1 cellular context compared by ENCODE assay signal in genomic region chr2:38076710-38077430, GRCh38.
A peak's percentile ranks its signal among the peaks of the same experiment; 100 is the strongest.
TF ChIP-seq lines count a peak whose summit lies in the region.

No MANE protein-coding gene starts in this region.

TF ChIP-seq in GM12878, 131 proteins besides CTCF, POLR2A, EP300 and RAD21 (continued from another document and continues in another):
- TF ChIP-seq IRF3 (IDR thresholded peaks at IDR 0.05) = no peak
- no peak for TF ChIP-seq IRF5 (IDR thresholded peaks at IDR 0.05; ENCODE audit: borderline replicate concordance)
- peak; percentile 97 for TF ChIP-seq TCF3 (IDR thresholded peaks at IDR 0.05; ENCODE audit: borderline replicate concordance, insufficient read depth, low read depth, low read length)
- no peak for TF ChIP-seq STAT1 (conservative IDR thresholded peaks at IDR 0.05)
- peak; percentile 99 for TF ChIP-seq BCL11A (IDR thresholded peaks at IDR 0.05; ENCODE audit: low read depth, low read length)
- no peak for TF ChIP-seq SKIL (IDR thresholded peaks at IDR 0.05; ENCODE audit: low read depth, poor library complexity, severe bottlenecking)
- TF ChIP-seq BACH1 (IDR thresholded peaks at IDR 0.05; ENCODE audit: borderline replicate concordance) = peak; percentile 72
- TF ChIP-seq PAX5 (IDR thresholded peaks at IDR 0.05; ENCODE audit: borderline replicate concordance, low read depth, low read length) = peak; percentile 97
- TF ChIP-seq KAT2A (conservative IDR thresholded peaks at IDR 0.05; ENCODE audit: control insufficient read depth, low read depth, low read length) = no peak
- peak; percentile 22; the same call in 1 of the 2 replicates for TF ChIP-seq ZBED1 (IDR thresholded peaks at IDR 0.05; ENCODE audit: borderline replicate concordance)
- TF ChIP-seq CREM (IDR thresholded peaks at IDR 0.05; ENCODE audit: low read depth) = peak; percentile 85
- peak; percentile 97 for TF ChIP-seq TCF12 (IDR thresholded peaks at IDR 0.05; ENCODE audit: low read depth, low read length)
- peak; percentile 55 for TF ChIP-seq PKNOX1 (IDR thresholded peaks at IDR 0.05)
- TF ChIP-seq PBX3 (IDR thresholded peaks at IDR 0.05; ENCODE audit: insufficient replicate concordance, low read depth, low read length) = peak; percentile 32
- no peak for TF ChIP-seq ZZZ3 (IDR thresholded peaks at IDR 0.05; ENCODE audit: control insufficient read depth, insufficient read length, low read depth)
- TF ChIP-seq ZBTB4 (CRISPR knock-in tag; IDR thresholded peaks at IDR 0.05) = no peak
- peak; percentile 92 for TF ChIP-seq SP1 (IDR thresholded peaks at IDR 0.05; ENCODE audit: low read depth, low read length)
- TF ChIP-seq SREBF2 (IDR thresholded peaks at IDR 0.05; ENCODE audit: low read length) = no peak
- TF ChIP-seq YY1 (IDR thresholded peaks at IDR 0.05; ENCODE audit: low read depth, low read length) = peak; percentile 69
- peak; percentile 51 for TF ChIP-seq CBFB (IDR thresholded peaks at IDR 0.05; ENCODE audit: low read depth)
- TF ChIP-seq SIN3A (IDR thresholded peaks at IDR 0.05; ENCODE audit: low read depth, low read length) = no peak
- TF ChIP-seq FOXK2 (IDR thresholded peaks at IDR 0.05) = no peak
- TF ChIP-seq TARDBP (IDR thresholded peaks at IDR 0.05; ENCODE audit: borderline replicate concordance) = peak; percentile 51; the same call in 1 of the 2 replicates
- no peak for TF ChIP-seq USF1 (IDR thresholded peaks at IDR 0.05; ENCODE audit: borderline replicate concordance, extremely low read length, insufficient read depth, low read depth, low read length)
- TF ChIP-seq SREBF1 (IDR thresholded peaks at IDR 0.05; ENCODE audit: low read length) = no peak
- TF ChIP-seq KLF5 (IDR thresholded peaks at IDR 0.05; ENCODE audit: partially characterized antibody) = peak; percentile 59
- peak; percentile 82 for TF ChIP-seq HDAC6 (IDR thresholded peaks at IDR 0.05; ENCODE audit: unreplicated experiment)
- peak; percentile 62 for TF ChIP-seq BCL3 (IDR thresholded peaks at IDR 0.05; ENCODE audit: borderline replicate concordance, insufficient read depth, low read depth, low read length, poor library complexity, severe bottlenecking)
- TF ChIP-seq NFXL1 (IDR thresholded peaks at IDR 0.05; ENCODE audit: borderline replicate concordance) = no peak
- peak; percentile 95 for TF ChIP-seq DPF2 (IDR thresholded peaks at IDR 0.05)
- TF ChIP-seq GATAD2B (conservative IDR thresholded peaks at IDR 0.05; ENCODE audit: low read depth) = peak; percentile 87
- no peak for TF ChIP-seq POLR2AphosphoS5 (IDR thresholded peaks at IDR 0.05; ENCODE audit: low read length)
- TF ChIP-seq REST (IDR thresholded peaks at IDR 0.05; ENCODE audit: low read depth, low read length) = 0 out of 2 replicates have a peak, but pooled peaks have one; percentile 13
- peak; percentile 44; the same call in 1 of the 2 replicates for TF ChIP-seq LARP7 (IDR thresholded peaks at IDR 0.05)
- peak; percentile 67; the same call in 1 of the 2 replicates for TF ChIP-seq CHD2 (IDR thresholded peaks at IDR 0.05; ENCODE audit: borderline replicate concordance, low read depth, low read length)
- no peak for TF ChIP-seq SPI1 (IDR thresholded peaks at IDR 0.05; ENCODE audit: borderline replicate concordance, insufficient read depth, low read depth, low read length)
- TF ChIP-seq RELA (IDR thresholded peaks at IDR 0.05; ENCODE audit: borderline replicate concordance, partially characterized antibody) = no peak
- no peak for TF ChIP-seq SMARCA5 (IDR thresholded peaks at IDR 0.05)
- TF ChIP-seq EGR1 (IDR thresholded peaks at IDR 0.05; ENCODE audit: borderline replicate concordance in 1 of 2, low read depth in 2 of 2, low read length in 2 of 2) = peak in 1 of 2 experiments; percentile 61; a peak in 1 of 3 replicates
- TF ChIP-seq MEF2B (IDR thresholded peaks at IDR 0.05; ENCODE audit: partially characterized antibody, poor library complexity, severe bottlenecking) = no peak
- peak; percentile 88 for TF ChIP-seq NFIC (IDR thresholded peaks at IDR 0.05; ENCODE audit: low read depth, low read length)
- 0 out of 4 replicates have a peak, but pooled peaks of 1 of the 2 experiments have one; percentile 36 for TF ChIP-seq SRF (IDR thresholded peaks at IDR 0.05; ENCODE audit: low read depth in 2 of 2, low read length in 2 of 2)
- peak; percentile 72 for TF ChIP-seq EED (IDR thresholded peaks at IDR 0.05; ENCODE audit: low read depth)
- TF ChIP-seq MYC (IDR thresholded peaks at IDR 0.05; ENCODE audit: insufficient read depth, insufficient read length, insufficient replicate concordance, low read length, severe bottlenecking) = no peak
- 0 out of 2 replicates have a peak, but pooled peaks have one; percentile 36 for TF ChIP-seq CREB1 (IDR thresholded peaks at IDR 0.05; ENCODE audit: low read depth)
